In genomic region chr1:9909222-9910046, GRCh38 we compare ENCODE assay signal across 1 cellular context.
TF ChIP-seq lines count a peak whose summit lies in the region.

No MANE protein-coding gene starts in this region.

TF ChIP-seq in K562, 482 proteins besides CTCF, POLR2A, EP300 and RAD21 (continued from another document):
- TF ChIP-seq MEIS2 (IDR thresholded peaks at IDR 0.05; ENCODE audit: partially characterized antibody) (peak; percentile 71), YY1 (IDR thresholded peaks at IDR 0.05; ENCODE audit: borderline replicate concordance in 1 of 3, control insufficient read depth in 1 of 3, extremely low read depth in 1 of 3, insufficient read depth in 3 of 3, insufficient read length in 1 of 3, insufficient replicate concordance in 2 of 3, low read depth in 1 of 3, low read length in 2 of 3) (peak in 1 of 3 experiments; percentile 1), ZBTB40 (IDR thresholded peaks at IDR 0.05) (peak; percentile 66), ZBTB40 (CRISPR knock-in tag; IDR thresholded peaks at IDR 0.05) (no peak), HDGF (IDR thresholded peaks at IDR 0.05) (peak; percentile 76; the same call in 1 of the 2 replicates), CEBPG (CRISPR knock-in tag; IDR thresholded peaks at IDR 0.05) (no peak), CEBPG (tag; conservative IDR thresholded peaks at IDR 0.05 in 1 of 2, IDR thresholded peaks at IDR 0.05 in 1 of 2) (no peak), TCF15 (CRISPR knock-in tag; IDR thresholded peaks at IDR 0.05) (no peak), ZBTB26 (CRISPR knock-in tag; IDR thresholded peaks at IDR 0.05) (0 out of 2 replicates have a peak, but pooled peaks have one; percentile 75), KDM5B (IDR thresholded peaks at IDR 0.05; ENCODE audit: insufficient replicate concordance, low read depth, low read length) (no peak), ZNF740 (CRISPR knock-in tag; IDR thresholded peaks at IDR 0.05) (peak; percentile 64; the same call in 1 of the 2 replicates), ZNF740 (tag; IDR thresholded peaks at IDR 0.05) (no peak), ETS1 (conservative IDR thresholded peaks at IDR 0.05; ENCODE audit: control insufficient read depth, low read depth, low read length) (0 out of 2 replicates have a peak, but pooled peaks have one; percentile 35), CXXC5 (CRISPR knock-in tag; IDR thresholded peaks at IDR 0.05) (0 out of 2 replicates have a peak, but pooled peaks have one; percentile 4), USF1 (CRISPR knock-in tag; IDR thresholded peaks at IDR 0.05) (no peak), PBX2 (CRISPR knock-in tag; IDR thresholded peaks at IDR 0.05; ENCODE audit: low read depth) (no peak), PBX2 (tag; conservative IDR thresholded peaks at IDR 0.05; ENCODE audit: low read depth) (peak; percentile 75), PCBP1 (IDR thresholded peaks at IDR 0.05; ENCODE audit: low read depth, low read length, poor library complexity, severe bottlenecking) (peak; percentile 11), TAF15 (IDR thresholded peaks at IDR 0.05; ENCODE audit: low read depth, low read length) (no peak), ZNF785 (CRISPR knock-in tag; IDR thresholded peaks at IDR 0.05) (no peak), EGR1 (conservative IDR thresholded peaks at IDR 0.05) (peak; percentile 24; the same call in 1 of the 2 replicates)
